1 cellular context compared by ENCODE assay signal in the genomic region with DNA sequence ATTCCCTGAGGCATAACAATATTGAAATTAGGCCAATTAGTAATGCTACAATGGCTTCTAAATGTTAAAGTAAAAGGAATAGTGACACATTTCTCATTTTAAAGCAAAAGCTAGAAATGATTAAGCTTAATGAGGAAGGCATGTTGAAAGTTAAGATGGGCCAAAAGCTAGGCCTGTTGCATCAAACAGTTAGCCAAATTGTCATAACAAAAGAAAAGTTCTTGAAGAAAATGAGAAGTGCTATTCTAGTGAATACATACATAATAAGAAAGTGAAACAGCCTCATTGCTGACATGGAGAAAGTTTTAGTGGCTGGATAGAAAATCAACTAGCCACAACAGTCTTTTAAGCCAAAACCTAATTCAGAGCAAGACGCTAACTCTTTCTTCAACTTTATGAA.
TF ChIP-seq lines count a peak whose summit lies in the region.

No MANE protein-coding gene starts in this region.

TF ChIP-seq in GM23338, 12 proteins besides CTCF, POLR2A, EP300 and RAD21:
- TF ChIP-seq, protein P1, sequence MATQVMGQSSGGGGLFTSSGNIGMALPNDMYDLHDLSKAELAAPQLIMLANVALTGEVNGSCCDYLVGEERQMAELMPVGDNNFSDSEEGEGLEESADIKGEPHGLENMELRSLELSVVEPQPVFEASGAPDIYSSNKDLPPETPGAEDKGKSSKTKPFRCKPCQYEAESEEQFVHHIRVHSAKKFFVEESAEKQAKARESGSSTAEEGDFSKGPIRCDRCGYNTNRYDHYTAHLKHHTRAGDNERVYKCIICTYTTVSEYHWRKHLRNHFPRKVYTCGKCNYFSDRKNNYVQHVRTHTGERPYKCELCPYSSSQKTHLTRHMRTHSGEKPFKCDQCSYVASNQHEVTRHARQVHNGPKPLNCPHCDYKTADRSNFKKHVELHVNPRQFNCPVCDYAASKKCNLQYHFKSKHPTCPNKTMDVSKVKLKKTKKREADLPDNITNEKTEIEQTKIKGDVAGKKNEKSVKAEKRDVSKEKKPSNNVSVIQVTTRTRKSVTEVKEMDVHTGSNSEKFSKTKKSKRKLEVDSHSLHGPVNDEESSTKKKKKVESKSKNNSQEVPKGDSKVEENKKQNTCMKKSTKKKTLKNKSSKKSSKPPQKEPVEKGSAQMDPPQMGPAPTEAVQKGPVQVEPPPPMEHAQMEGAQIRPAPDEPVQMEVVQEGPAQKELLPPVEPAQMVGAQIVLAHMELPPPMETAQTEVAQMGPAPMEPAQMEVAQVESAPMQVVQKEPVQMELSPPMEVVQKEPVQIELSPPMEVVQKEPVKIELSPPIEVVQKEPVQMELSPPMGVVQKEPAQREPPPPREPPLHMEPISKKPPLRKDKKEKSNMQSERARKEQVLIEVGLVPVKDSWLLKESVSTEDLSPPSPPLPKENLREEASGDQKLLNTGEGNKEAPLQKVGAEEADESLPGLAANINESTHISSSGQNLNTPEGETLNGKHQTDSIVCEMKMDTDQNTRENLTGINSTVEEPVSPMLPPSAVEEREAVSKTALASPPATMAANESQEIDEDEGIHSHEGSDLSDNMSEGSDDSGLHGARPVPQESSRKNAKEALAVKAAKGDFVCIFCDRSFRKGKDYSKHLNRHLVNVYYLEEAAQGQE (IDR thresholded peaks at IDR 0.05; ENCODE audit: unreplicated experiment) = no peak
- TF ChIP-seq ZNF114 (CRISPR knock-in tag; IDR thresholded peaks at IDR 0.05) (no peak), POLR2AphosphoS5 (IDR thresholded peaks at IDR 0.05; ENCODE audit: low read depth) (no peak), CREB1 (CRISPR knock-in tag; IDR thresholded peaks at IDR 0.05; ENCODE audit: low read depth) (no peak), EZH2 (IDR thresholded peaks at IDR 0.05; ENCODE audit: low read depth, unreplicated experiment) (no peak), STAT1 (IDR thresholded peaks at IDR 0.05; ENCODE audit: unreplicated experiment) (no peak), NANOG (IDR thresholded peaks at IDR 0.05; ENCODE audit: borderline replicate concordance) (no peak), EZH2phosphoT487 (IDR thresholded peaks at IDR 0.05; ENCODE audit: unreplicated experiment) (no peak), JUNB (IDR thresholded peaks at IDR 0.05; ENCODE audit: unreplicated experiment) (no peak), ZNF331 (CRISPR knock-in tag; IDR thresholded peaks at IDR 0.05; ENCODE audit: low read depth) (no peak)
- TF ChIP-seq, protein P2, sequence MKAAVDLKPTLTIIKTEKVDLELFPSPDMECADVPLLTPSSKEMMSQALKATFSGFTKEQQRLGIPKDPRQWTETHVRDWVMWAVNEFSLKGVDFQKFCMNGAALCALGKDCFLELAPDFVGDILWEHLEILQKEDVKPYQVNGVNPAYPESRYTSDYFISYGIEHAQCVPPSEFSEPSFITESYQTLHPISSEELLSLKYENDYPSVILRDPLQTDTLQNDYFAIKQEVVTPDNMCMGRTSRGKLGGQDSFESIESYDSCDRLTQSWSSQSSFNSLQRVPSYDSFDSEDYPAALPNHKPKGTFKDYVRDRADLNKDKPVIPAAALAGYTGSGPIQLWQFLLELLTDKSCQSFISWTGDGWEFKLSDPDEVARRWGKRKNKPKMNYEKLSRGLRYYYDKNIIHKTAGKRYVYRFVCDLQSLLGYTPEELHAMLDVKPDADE (IDR thresholded peaks at IDR 0.05) = no peak
- TF ChIP-seq, protein P3, sequence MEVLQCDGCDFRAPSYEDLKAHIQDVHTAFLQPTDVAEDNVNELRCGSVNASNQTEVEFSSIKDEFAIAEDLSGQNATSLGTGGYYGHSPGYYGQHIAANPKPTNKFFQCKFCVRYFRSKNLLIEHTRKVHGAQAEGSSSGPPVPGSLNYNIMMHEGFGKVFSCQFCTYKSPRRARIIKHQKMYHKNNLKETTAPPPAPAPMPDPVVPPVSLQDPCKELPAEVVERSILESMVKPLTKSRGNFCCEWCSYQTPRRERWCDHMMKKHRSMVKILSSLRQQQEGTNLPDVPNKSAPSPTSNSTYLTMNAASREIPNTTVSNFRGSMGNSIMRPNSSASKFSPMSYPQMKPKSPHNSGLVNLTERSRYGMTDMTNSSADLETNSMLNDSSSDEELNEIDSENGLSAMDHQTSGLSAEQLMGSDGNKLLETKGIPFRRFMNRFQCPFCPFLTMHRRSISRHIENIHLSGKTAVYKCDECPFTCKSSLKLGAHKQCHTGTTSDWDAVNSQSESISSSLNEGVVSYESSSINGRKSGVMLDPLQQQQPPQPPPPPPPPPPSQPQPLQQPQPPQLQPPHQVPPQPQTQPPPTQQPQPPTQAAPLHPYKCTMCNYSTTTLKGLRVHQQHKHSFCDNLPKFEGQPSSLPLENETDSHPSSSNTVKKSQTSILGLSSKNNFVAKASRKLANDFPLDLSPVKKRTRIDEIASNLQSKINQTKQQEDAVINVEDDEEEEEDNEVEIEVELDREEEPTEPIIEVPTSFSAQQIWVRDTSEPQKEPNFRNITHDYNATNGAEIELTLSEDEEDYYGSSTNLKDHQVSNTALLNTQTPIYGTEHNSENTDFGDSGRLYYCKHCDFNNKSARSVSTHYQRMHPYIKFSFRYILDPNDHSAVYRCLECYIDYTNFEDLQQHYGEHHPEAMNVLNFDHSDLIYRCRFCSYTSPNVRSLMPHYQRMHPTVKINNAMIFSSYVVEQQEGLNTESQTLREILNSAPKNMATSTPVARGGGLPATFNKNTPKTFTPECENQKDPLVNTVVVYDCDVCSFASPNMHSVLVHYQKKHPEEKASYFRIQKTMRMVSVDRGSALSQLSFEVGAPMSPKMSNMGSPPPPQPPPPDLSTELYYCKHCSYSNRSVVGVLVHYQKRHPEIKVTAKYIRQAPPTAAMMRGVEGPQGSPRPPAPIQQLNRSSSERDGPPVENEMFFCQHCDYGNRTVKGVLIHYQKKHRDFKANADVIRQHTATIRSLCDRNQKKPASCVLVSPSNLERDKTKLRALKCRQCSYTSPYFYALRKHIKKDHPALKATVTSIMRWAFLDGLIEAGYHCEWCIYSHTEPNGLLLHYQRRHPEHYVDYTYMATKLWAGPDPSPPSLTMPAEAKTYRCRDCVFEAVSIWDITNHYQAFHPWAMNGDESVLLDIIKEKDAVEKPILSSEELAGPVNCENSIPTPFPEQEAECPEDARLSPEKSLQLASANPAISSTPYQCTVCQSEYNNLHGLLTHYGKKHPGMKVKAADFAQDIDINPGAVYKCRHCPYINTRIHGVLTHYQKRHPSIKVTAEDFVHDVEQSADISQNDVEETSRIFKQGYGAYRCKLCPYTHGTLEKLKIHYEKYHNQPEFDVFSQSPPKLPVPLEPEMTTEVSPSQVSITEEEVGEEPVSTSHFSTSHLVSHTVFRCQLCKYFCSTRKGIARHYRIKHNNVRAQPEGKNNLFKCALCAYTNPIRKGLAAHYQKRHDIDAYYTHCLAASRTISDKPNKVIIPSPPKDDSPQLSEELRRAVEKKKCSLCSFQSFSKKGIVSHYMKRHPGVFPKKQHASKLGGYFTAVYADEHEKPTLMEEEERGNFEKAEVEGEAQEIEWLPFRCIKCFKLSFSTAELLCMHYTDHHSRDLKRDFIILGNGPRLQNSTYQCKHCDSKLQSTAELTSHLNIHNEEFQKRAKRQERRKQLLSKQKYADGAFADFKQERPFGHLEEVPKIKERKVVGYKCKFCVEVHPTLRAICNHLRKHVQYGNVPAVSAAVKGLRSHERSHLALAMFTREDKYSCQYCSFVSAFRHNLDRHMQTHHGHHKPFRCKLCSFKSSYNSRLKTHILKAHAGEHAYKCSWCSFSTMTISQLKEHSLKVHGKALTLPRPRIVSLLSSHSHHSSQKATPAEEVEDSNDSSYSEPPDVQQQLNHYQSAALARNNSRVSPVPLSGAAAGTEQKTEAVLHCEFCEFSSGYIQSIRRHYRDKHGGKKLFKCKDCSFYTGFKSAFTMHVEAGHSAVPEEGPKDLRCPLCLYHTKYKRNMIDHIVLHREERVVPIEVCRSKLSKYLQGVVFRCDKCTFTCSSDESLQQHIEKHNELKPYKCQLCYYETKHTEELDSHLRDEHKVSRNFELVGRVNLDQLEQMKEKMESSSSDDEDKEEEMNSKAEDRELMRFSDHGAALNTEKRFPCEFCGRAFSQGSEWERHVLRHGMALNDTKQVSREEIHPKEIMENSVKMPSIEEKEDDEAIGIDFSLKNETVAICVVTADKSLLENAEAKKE (CRISPR knock-in tag; IDR thresholded peaks at IDR 0.05) = no peak
